Comparison of ENCODE assay signal across 29 cellular contexts in genomic region chr22:34841911-34842310, GRCh38.
DNase-seq lines count a peak whose midpoint lies in the region; FAIRE-seq and TF ChIP-seq lines count a peak whose summit lies in the region.
"Had no signal": no experiment of that assay in that cellular context is flagged by ENCODE, and none has a peak within 500 bp of the region (broad histone marks: within the 10 kb centered on the region; RNA-seq: fewer than 3 reads in every experiment).

No MANE protein-coding gene starts in this region.

- DNase-seq in astrocyte (ENCODE audit: low read depth) (no peak), smooth muscle cell (lab: John Stamatoyannopoulos, UW; ENCODE audit: unreplicated experiment) (no peak), NCI-H1436 treated with DMSO at 0.1 percent for 48 hours (lab: John Stamatoyannopoulos, UW) (no peak), DMS79 (lab: John Stamatoyannopoulos, UW) (no peak), DMS 273 (lab: John Stamatoyannopoulos, UW; ENCODE audit: unreplicated experiment) (no peak)
- DNase-seq: activated CD4-positive, alpha-beta T cell treated with anti-CD3 and anti-CD28 coated beads, Interleukin-2, amount 50 U/mL, for 48 hours; activated naive CD4-positive, alpha-beta T cell; activated T-cell treated with anti-CD3 and anti-CD28 coated beads, Interleukin-2, amount 50 U/mL, for 72 hours; body of pancreas; gastrocnemius medialis; GF-D8; HFFc6; KBM-7; left lung; MG63; NCI-H1105; NCI-H1930; NCI-H510A treated with DMSO at 0.1 percent for 48 hours; sigmoid colon; SK-N-SH; T-helper 17 cell; transverse colon had no signal

- peak overlapping the region; percentile 80 for H3K9ac ChIP-seq in HUES6 (ENCODE audit: low read length)
- peak overlapping the region; percentile 26 for H3K9ac ChIP-seq in astrocyte (ENCODE audit: low read length)
- peak overlapping the region; percentile 78 for H3K9ac ChIP-seq in iPS-20b (ENCODE audit: low read depth, low read length)
- H3K9ac ChIP-seq in smooth muscle cell (ENCODE audit: low read depth) = peak overlapping the region; percentile 65
- H3K9ac ChIP-seq: BLaER1, SK-N-SH had no signal

- no peaks in the 10 kb centered on the region for H3K79me2 ChIP-seq in astrocyte (ENCODE audit: insufficient read depth, low read length)
- no peaks in the 10 kb centered on the region for H3K79me2 ChIP-seq in smooth muscle cell (ENCODE audit: low read depth)

- H3F3A ChIP-seq in smooth muscle cell (ENCODE audit: low read depth) = peaks cover 19% of the 10 kb centered on the region

- H3K4me1 Mint-ChIP-seq in astrocyte (ENCODE audit: low read depth, unreplicated experiment) = peaks cover 28% of the 10 kb centered on the region
- H3K4me1 Mint-ChIP-seq: memory B cell; stimulated activated effector memory CD8-positive, alpha-beta T cell treated with anti-CD3 and anti-CD28 coated beads, Interleukin-12 subunit alpha, Interleukin-12 subunit beta, amount 100 ng/mL, for 72 hours; T-helper 17 cell had no signal

- H3K4me3 ChIP-seq in HUES6 (ENCODE audit: low read depth, low read length) = peak overlapping the region; percentile 14; the same call in 1 of the 2 replicates
- no peak overlapping the region for H3K4me3 ChIP-seq in astrocyte (ENCODE audit: insufficient read depth, low read depth, low read length)
- peak overlapping the region; percentile 47; the same call in 1 of the 2 replicates for H3K4me3 ChIP-seq in iPS-20b (ENCODE audit: low read length)
- H3K4me3 ChIP-seq in smooth muscle cell = no peak overlapping the region
- H3K4me3 ChIP-seq: BLaER1, body of pancreas, gastrocnemius medialis, left lung, MG63, sigmoid colon, transverse colon had no signal

- H2AFZ ChIP-seq in astrocyte (ENCODE audit: low read depth, low read length) (no peak overlapping the region), smooth muscle cell (ENCODE audit: low read depth) (no peak overlapping the region)

- WGBS in smooth muscle cell (ENCODE audit: low lambda C conversion rate) = 48% methylated on average over 4 of the region's 4 CpGs

- peaks cover 8% of the 10 kb centered on the region for H3K9me3 Mint-ChIP-seq in astrocyte (ENCODE audit: unreplicated experiment)
- H3K9me3 Mint-ChIP-seq: stimulated activated effector memory CD8-positive, alpha-beta T cell treated with anti-CD3 and anti-CD28 coated beads, Interleukin-12 subunit alpha, Interleukin-12 subunit beta, amount 100 ng/mL, for 72 hours had no signal

- TF ChIP-seq CTCF in astrocyte (IDR thresholded peaks at IDR 0.05; ENCODE audit: insufficient read depth, low read depth, low read length) (no peak), smooth muscle cell (IDR thresholded peaks at IDR 0.05; ENCODE audit: borderline replicate concordance, insufficient read depth, poor library complexity, severe bottlenecking) (no peak)

- H3K4me1 ChIP-seq in HUES6 (ENCODE audit: control insufficient read depth, insufficient read depth, low read length) = peaks cover 32% of the 10 kb centered on the region
- no peaks in the 10 kb centered on the region for H3K4me1 ChIP-seq in astrocyte (ENCODE audit: insufficient read depth, low read length)
- H3K4me1 ChIP-seq in iPS-20b (ENCODE audit: insufficient read depth, low read length) = peaks cover 35% of the 10 kb centered on the region
- peaks cover 30% of the 10 kb centered on the region for H3K4me1 ChIP-seq in smooth muscle cell (ENCODE audit: low read depth)
- H3K4me1 ChIP-seq: body of pancreas, gastrocnemius medialis, left lung, transverse colon had no signal

- H3K27me3 ChIP-seq in HUES6 (ENCODE audit: control insufficient read depth, insufficient read depth, low read length) (no peaks in the 10 kb centered on the region), astrocyte (ENCODE audit: insufficient read depth, low read length) (no peaks in the 10 kb centered on the region), iPS-20b (ENCODE audit: insufficient read depth, low read length) (no peaks in the 10 kb centered on the region), smooth muscle cell (ENCODE audit: low read depth) (no peaks in the 10 kb centered on the region)
- H3K27me3 ChIP-seq: BLaER1, body of pancreas, gastrocnemius medialis, MG63, sigmoid colon had no signal

- H3K4me2 ChIP-seq in astrocyte (ENCODE audit: low read length) (peak overlapping the region; percentile 4), smooth muscle cell (peak overlapping the region; percentile 62)
- H3K4me2 ChIP-seq: SK-N-SH had no signal

- H3K27ac ChIP-seq in HUES6 (ENCODE audit: low read depth, low read length) = peak overlapping the region; percentile 93
- H3K27ac ChIP-seq in astrocyte (ENCODE audit: low read depth, low read length) = no peak overlapping the region
- H3K27ac ChIP-seq in iPS-20b (ENCODE audit: low read length) = peak overlapping the region; percentile 83
- peak overlapping the region; percentile 86 for H3K27ac ChIP-seq in smooth muscle cell (ENCODE audit: low read depth)
- H3K27ac ChIP-seq: BLaER1, body of pancreas, gastrocnemius medialis, left lung, sigmoid colon, transverse colon had no signal

- H3K9me3 ChIP-seq in HUES6 (ENCODE audit: control insufficient read depth, insufficient read depth, low read depth, low read length) (peaks cover 24% of the 10 kb centered on the region), astrocyte (ENCODE audit: insufficient read depth, low read depth, low read length) (no peaks in the 10 kb centered on the region), iPS-20b (ENCODE audit: insufficient read depth, low read depth, low read length) (peaks cover 13% of the 10 kb centered on the region), smooth muscle cell (replicated peaks; ENCODE audit: low read depth) (no peaks in the 10 kb centered on the region)
- H3K9me3 ChIP-seq: body of pancreas, gastrocnemius medialis, left lung, MG63, sigmoid colon, SK-N-SH, transverse colon had no signal

- no peak for FAIRE-seq in astrocyte (lab: Jason Lieb, UNC)
- FAIRE-seq: endothelial cell of umbilical vein, TTC549 had no signal

- no peak overlapping the region for H3K4me3 Mint-ChIP-seq in astrocyte (ENCODE audit: unreplicated experiment)
- H3K4me3 Mint-ChIP-seq: activated T-cell treated with anti-CD3 and anti-CD28 coated beads, Interleukin-2, amount 50 U/mL, for 72 hours; HFFc6; memory B cell; stimulated activated effector memory CD8-positive, alpha-beta T cell treated with anti-CD3 and anti-CD28 coated beads, Interleukin-12 subunit alpha, Interleukin-12 subunit beta, amount 100 ng/mL, for 72 hours; T-helper 17 cell had no signal

- H3K27ac Mint-ChIP-seq in astrocyte (ENCODE audit: unreplicated experiment) = peak overlapping the region; percentile 96
- H3K27ac Mint-ChIP-seq: activated T-cell treated with anti-CD3 and anti-CD28 coated beads, Interleukin-2, amount 50 U/mL, for 72 hours; HFFc6; memory B cell; stimulated activated effector memory CD8-positive, alpha-beta T cell treated with anti-CD3 and anti-CD28 coated beads, Interleukin-12 subunit alpha, Interleukin-12 subunit beta, amount 100 ng/mL, for 72 hours; T-helper 17 cell had no signal

- H3K27me3 Mint-ChIP-seq in astrocyte (ENCODE audit: low read depth, unreplicated experiment) = no peaks in the 10 kb centered on the region

- H3K36me3 ChIP-seq in HUES6 (ENCODE audit: control insufficient read depth, insufficient read depth, low read length) (peaks cover 28% of the 10 kb centered on the region; the same call in 1 of the 2 replicates), astrocyte (ENCODE audit: insufficient read depth, low read length) (no peaks in the 10 kb centered on the region), iPS-20b (ENCODE audit: insufficient read depth, low read depth, low read length) (0 out of 2 replicates have a peak, but pooled peaks cover 5% of the 10 kb centered on the region), smooth muscle cell (ENCODE audit: low read depth) (no peaks in the 10 kb centered on the region)
- H3K36me3 ChIP-seq: BLaER1, gastrocnemius medialis, left lung, MG63, sigmoid colon, transverse colon had no signal

- H4K20me1 ChIP-seq in astrocyte (ENCODE audit: insufficient read depth, low read length) = no peaks in the 10 kb centered on the region
- H4K20me1 ChIP-seq in smooth muscle cell (ENCODE audit: low read depth) = no peaks in the 10 kb centered on the region
- H4K20me1 ChIP-seq: BLaER1 had no signal

- peaks cover 3% of the 10 kb centered on the region for H3K36me3 Mint-ChIP-seq in astrocyte (ENCODE audit: low read depth, unreplicated experiment)
- H3K36me3 Mint-ChIP-seq: memory B cell; stimulated activated effector memory CD8-positive, alpha-beta T cell treated with anti-CD3 and anti-CD28 coated beads, Interleukin-12 subunit alpha, Interleukin-12 subunit beta, amount 100 ng/mL, for 72 hours had no signal

Comparison
In these comparisons a context has a peak if more than half of its experiments do, and no peak if none do; other contexts are left out.
1. H3K4me3 ChIP-seq: peak in HUES6 (single experiment) and iPS-20b (single experiment); none in astrocyte (single experiment) and smooth muscle cell (single experiment).
2. H3K9ac ChIP-seq: peak in every context shown above with its lines; median percentile 80 in HUES6; 78 in iPS-20b; 65 in smooth muscle cell; 26 in astrocyte.